ENCODE assay signal across 18 cellular contexts in genomic region chr2:216029416-216030129, GRCh38. TPM values are rescaled to one million over a fixed set of nuclear protein-coding genes. Genes with fewer than 3 reads are reported as not detected.
DNase-seq lines count a peak whose midpoint lies in the region; ATAC-seq and FAIRE-seq lines count a peak whose summit lies in the region.
"Had no signal": no experiment of that assay in that cellular context is flagged by ENCODE, and none has a peak within 500 bp of the region (broad histone marks: within the 10 kb centered on the region; RNA-seq: fewer than 3 reads in every experiment).

No MANE protein-coding gene starts in this region.

- WGBS in mesenchymal stem cell, result 86% methylated on average over 7 of the region's 7 CpGs
- WGBS in small intestine, 3 donors, result 92 to 94% (median 93%) methylated on average over 7 of the region's 7 CpGs

- H2BK15ac ChIP-seq in mesenchymal stem cell (ENCODE audit: low read depth, poor library complexity, severe bottlenecking), result no peak overlapping the region

- H3K4me1 Mint-ChIP-seq in activated CD8-positive, alpha-beta memory T cell treated with anti-CD3 and anti-CD28 coated beads, Interleukin-2, amount 10 ng/mL, durations not matched to agents 7 days and 5 days, result peaks cover 50% of the 10 kb centered on the region
- H3K4me1 Mint-ChIP-seq in activated T-helper 2 cell treated with anti-CD3 and anti-CD28 coated beads, Interferon-gamma antibody, Interleukin-2, Interleukin-4, amounts not matched to agents 10 μg/mL and 5 μg/mL and 100 μg/mL, durations not matched to agents 14 hours and 24 hours and 36 hours (ENCODE audit: low read depth), result peaks cover 36% of the 10 kb centered on the region
- H3K4me1 Mint-ChIP-seq: mesothelial cell of epicardium, neural progenitor cell had no signal

- no peak overlapping the region for H2BK120ac ChIP-seq in mesenchymal stem cell (ENCODE audit: low read depth, low read length)

- H3K9me3 ChIP-seq in mesenchymal stem cell (ENCODE audit: control insufficient read depth, low read length) (no peaks in the 10 kb centered on the region), small intestine (ENCODE audit: control insufficient read depth, low read depth) (no peaks in the 10 kb centered on the region)
- H3K9me3 ChIP-seq: MG63, uterus had no signal

- H3K36me3 Mint-ChIP-seq in activated CD8-positive, alpha-beta memory T cell treated with anti-CD3 and anti-CD28 coated beads, Interleukin-2, amount 10 ng/mL, durations not matched to agents 7 days and 5 days, result peaks cover 13% of the 10 kb centered on the region
- peaks cover 18% of the 10 kb centered on the region for H3K36me3 Mint-ChIP-seq in activated T-helper 2 cell treated with anti-CD3 and anti-CD28 coated beads, Interferon-gamma antibody, Interleukin-2, Interleukin-4, amounts not matched to agents 10 μg/mL and 5 μg/mL and 100 μg/mL, durations not matched to agents 14 hours and 24 hours and 36 hours (ENCODE audit: low read depth)
- H3K36me3 Mint-ChIP-seq: mesothelial cell of epicardium had no signal

- no peak overlapping the region for H3K4me2 ChIP-seq in mesenchymal stem cell (ENCODE audit: low read length, poor library complexity, severe bottlenecking)
- H3K4me2 ChIP-seq: neural progenitor cell had no signal

- H4K91ac ChIP-seq in mesenchymal stem cell (ENCODE audit: low read length), result no peak overlapping the region

- no peak overlapping the region for H2AK5ac ChIP-seq in mesenchymal stem cell (ENCODE audit: low read length, severe bottlenecking)

- CTCF ChIA-PET in activated CD8-positive, alpha-beta memory T cell treated with anti-CD3 and anti-CD28 coated beads, Interleukin-2, amount 10 ng/mL, durations not matched to agents 7 days and 5 days (lab: Charles Lee), result interaction anchor here (1.0 to 1.7 kb wide), 4 partner anchors 8 to 29 kb away, joined by 4 to 6 read pairs (median 4); no protein-coding TSS in a partner anchor

- FAIRE-seq in small intestine (lab: Jason Lieb, UNC), result no peak
- FAIRE-seq: HTR-8/SVneo had no signal

- H3K14ac ChIP-seq in mesenchymal stem cell (ENCODE audit: low read length in 2 of 2), result no peak overlapping the region

- H3K4ac ChIP-seq in mesenchymal stem cell (ENCODE audit: low read depth in 1 of 2, low read length in 2 of 2), result no peak overlapping the region

- H3K27me3 ChIP-seq in mesenchymal stem cell (ENCODE audit: control insufficient read depth in 1 of 2, insufficient read depth in 1 of 2, low read length in 2 of 2), result no peaks in the 10 kb centered on the region
- H3K27me3 ChIP-seq in small intestine (ENCODE audit: control insufficient read depth in 2 of 2, insufficient read depth in 2 of 2, low read length in 2 of 2), result no peaks in the 10 kb centered on the region
- H3K27me3 ChIP-seq: MG63, neural progenitor cell, uterus had no signal

- H3K9ac ChIP-seq in mesenchymal stem cell (ENCODE audit: low read length), result no peak overlapping the region
- H3K9ac ChIP-seq: neural progenitor cell had no signal

- H3K27me3 Mint-ChIP-seq in activated CD8-positive, alpha-beta memory T cell treated with anti-CD3 and anti-CD28 coated beads, Interleukin-2, amount 10 ng/mL, durations not matched to agents 7 days and 5 days, result no peaks in the 10 kb centered on the region
- H3K27me3 Mint-ChIP-seq in activated T-helper 2 cell treated with anti-CD3 and anti-CD28 coated beads, Interferon-gamma antibody, Interleukin-2, Interleukin-4, amounts not matched to agents 10 μg/mL and 5 μg/mL and 100 μg/mL, durations not matched to agents 14 hours and 24 hours and 36 hours (ENCODE audit: low read depth), result no peaks in the 10 kb centered on the region
- H3K27me3 Mint-ChIP-seq: activated B cell treated with CpG ODN at 0.5 μM for 24 hours had no signal

- no peaks in the 10 kb centered on the region for H3K36me3 ChIP-seq in mesenchymal stem cell (ENCODE audit: control insufficient read depth in 1 of 2, insufficient read depth in 2 of 2, low read depth in 1 of 2, low read length in 2 of 2)
- H3K36me3 ChIP-seq in small intestine (ENCODE audit: control insufficient read depth in 2 of 2, insufficient read depth in 2 of 2, low read length in 2 of 2), result peaks cover under 1 to 8% of the 10 kb centered on the region in 2 donors
- H3K36me3 ChIP-seq: MG63, neural progenitor cell, uterus had no signal

- no peak overlapping the region for H4K8ac ChIP-seq in mesenchymal stem cell (ENCODE audit: low read length)

- peak; percentile 37 for ATAC-seq in activated CD8-positive, alpha-beta memory T cell treated with anti-CD3 and anti-CD28 coated beads, Interleukin-2, amount 10 ng/mL, durations not matched to agents 7 days and 5 days
- no peak for ATAC-seq in HG02852 (IDR thresholded peaks at IDR 0.05; ENCODE audit: unreplicated experiment)
- ATAC-seq: CD8-positive, alpha-beta T cell had no signal

- no peaks in the 10 kb centered on the region for H3K9me3 Mint-ChIP-seq in activated CD8-positive, alpha-beta memory T cell treated with anti-CD3 and anti-CD28 coated beads, Interleukin-2, amount 10 ng/mL, durations not matched to agents 7 days and 5 days (ENCODE audit: low read depth)
- no peaks in the 10 kb centered on the region for H3K9me3 Mint-ChIP-seq in activated T-helper 2 cell treated with anti-CD3 and anti-CD28 coated beads, Interferon-gamma antibody, Interleukin-2, Interleukin-4, amounts not matched to agents 10 μg/mL and 5 μg/mL and 100 μg/mL, durations not matched to agents 14 hours and 24 hours and 36 hours
- H3K9me3 Mint-ChIP-seq: activated B cell treated with CpG ODN at 0.5 μM for 24 hours; CD8-positive, alpha-beta T cell; mesothelial cell of epicardium; neural progenitor cell had no signal

- H2AFZ ChIP-seq in mesenchymal stem cell (ENCODE audit: low read depth, low read length), result no peak overlapping the region
- H2AFZ ChIP-seq: neural progenitor cell had no signal

- H3K23ac ChIP-seq in mesenchymal stem cell (ENCODE audit: low read length in 2 of 2), result no peak overlapping the region

- no peaks in the 10 kb centered on the region for H3K79me1 ChIP-seq in mesenchymal stem cell (replicated peaks; ENCODE audit: low read length, poor library complexity, severe bottlenecking)

- H3K27ac ChIP-seq in mesenchymal stem cell (ENCODE audit: low read length, poor library complexity, severe bottlenecking) (no peak overlapping the region), small intestine (ENCODE audit: low read depth in 1 of 2, low read length in 1 of 2) (no peak overlapping the region)
- H3K27ac ChIP-seq: neural progenitor cell, uterus had no signal

- H2BK12ac ChIP-seq in mesenchymal stem cell (ENCODE audit: low read length in 2 of 2), result no peak overlapping the region

- no peak overlapping the region for H2BK5ac ChIP-seq in mesenchymal stem cell (ENCODE audit: low read depth, low read length, poor library complexity, severe bottlenecking)

- intact Hi-C loops in activated T-helper 2 cell treated with anti-CD3 and anti-CD28 coated beads, Interferon-gamma antibody, Interleukin-2, Interleukin-4, amounts not matched to agents 10 μg/mL and 5 μg/mL and 100 μg/mL, durations not matched to agents 14 hours and 24 hours and 36 hours (cut with micrococcal nuclease), result loop anchor here (5.0 to 10.0 kb wide), 4 partner anchors 55 to 638 kb away; partner anchors contain the start of genes PECR, SMARCAL1 and TMEM169

- peak; percentile 66 for DNase-seq in activated CD8-positive, alpha-beta memory T cell treated with anti-CD3 and anti-CD28 coated beads, Interleukin-2, amount 10 ng/mL, durations not matched to agents 7 days and 5 days
- DNase-seq in activated CD8-positive, alpha-beta memory T cell treated with anti-CD3 and anti-CD28 coated beads for 24 hours, result no peak
- DNase-seq in HS-5 (ENCODE audit: low read depth), result peak; percentile 42
- DNase-seq in activated T-helper 2 cell treated with anti-CD3 and anti-CD28 coated beads, Interferon-gamma antibody, Interleukin-2, Interleukin-4, amounts not matched to agents 10 μg/mL and 5 μg/mL and 100 μg/mL, durations not matched to agents 14 hours and 24 hours and 36 hours (ENCODE audit: low spot score), result no peak
- peak; percentile 33 for DNase-seq in mesenchymal stem cell
- no peak for DNase-seq in small intestine
- DNase-seq in cerebellum (ENCODE audit: low spot score), result no peak
- DNase-seq: activated B cell treated with CpG ODN at 0.5 μM for 24 hours; CD8-positive, alpha-beta T cell; DMS79 treated with DMSO at 0.1 percent for 48 hours; MG63; NCI-H1694 treated with DMSO at 0.1 percent for 48 hours; SHP77; uterus had no signal

- H3K4me1 ChIP-seq in mesenchymal stem cell (ENCODE audit: control insufficient read depth, insufficient read depth, low read depth, low read length) (peaks cover 10% of the 10 kb centered on the region), small intestine (ENCODE audit: control insufficient read depth in 2 of 2, insufficient read depth in 1 of 2, low read depth in 1 of 2, low read length in 1 of 2) (no peaks in the 10 kb centered on the region)
- H3K4me1 ChIP-seq: neural progenitor cell, uterus had no signal

- H3K27ac Mint-ChIP-seq in activated CD8-positive, alpha-beta memory T cell treated with anti-CD3 and anti-CD28 coated beads, Interleukin-2, amount 10 ng/mL, durations not matched to agents 7 days and 5 days, result peak overlapping the region; percentile 66
- H3K27ac Mint-ChIP-seq in activated T-helper 2 cell treated with anti-CD3 and anti-CD28 coated beads, Interferon-gamma antibody, Interleukin-2, Interleukin-4, amounts not matched to agents 10 μg/mL and 5 μg/mL and 100 μg/mL, durations not matched to agents 14 hours and 24 hours and 36 hours, result peak overlapping the region; percentile 70
- H3K27ac Mint-ChIP-seq: activated B cell treated with CpG ODN at 0.5 μM for 24 hours; CD8-positive, alpha-beta T cell; mesothelial cell of epicardium; neural progenitor cell had no signal

- H3K4me3 ChIP-seq in mesenchymal stem cell (ENCODE audit: insufficient read depth in 1 of 2, low read depth in 1 of 2, low read length in 2 of 2) (no peak overlapping the region), small intestine (ENCODE audit: low read depth in 1 of 2, low read length in 2 of 2) (no peak overlapping the region)
- H3K4me3 ChIP-seq: MG63, neural progenitor cell, uterus had no signal

- H3K18ac ChIP-seq in mesenchymal stem cell (ENCODE audit: low read depth in 1 of 2, low read length in 2 of 2), result no peak overlapping the region

- H3K4me3 Mint-ChIP-seq in activated CD8-positive, alpha-beta memory T cell treated with anti-CD3 and anti-CD28 coated beads, Interleukin-2, amount 10 ng/mL, durations not matched to agents 7 days and 5 days, result no peak overlapping the region
- H3K4me3 Mint-ChIP-seq in activated T-helper 2 cell treated with anti-CD3 and anti-CD28 coated beads, Interferon-gamma antibody, Interleukin-2, Interleukin-4, amounts not matched to agents 10 μg/mL and 5 μg/mL and 100 μg/mL, durations not matched to agents 14 hours and 24 hours and 36 hours (ENCODE audit: low read depth), result no peak overlapping the region
- H3K4me3 Mint-ChIP-seq: activated B cell treated with CpG ODN at 0.5 μM for 24 hours; CD8-positive, alpha-beta T cell; mesothelial cell of epicardium; neural progenitor cell had no signal

RNA-seq across cellular contexts. Expression of gene MREG, which starts 16.2 kb away (rescaled TPM):
- total RNA-seq in activated CD8-positive, alpha-beta memory T cell treated with anti-CD3 and anti-CD28 coated beads, Interleukin-2, amount 10 ng/mL, durations not matched to agents 7 days and 5 days, result 10 to 100 TPM; 16.2 to 26.7 TPM
- total RNA-seq in activated T-helper 2 cell treated with anti-CD3 and anti-CD28 coated beads, Interferon-gamma antibody, Interleukin-2, Interleukin-4, amounts not matched to agents 10 μg/mL and 5 μg/mL and 100 μg/mL, durations not matched to agents 14 hours and 24 hours and 36 hours, result 15.3 and 15.7 TPM in 2 replicates
- polyA plus RNA-seq in mesenchymal stem cell (2013, experiment 1 of 2), result 1.2 TPM
- polyA plus RNA-seq in mesenchymal stem cell (2013, experiment 2 of 2), result 1.3 TPM
- polyA plus RNA-seq in small intestine, result 1 to 10 TPM; 1.9 to 6.9 (median 2.8) TPM
- total RNA-seq in cerebellum, result 8.8 TPM

RNA-seq across cellular contexts. Expression of gene PECR, which starts 52.0 kb away (rescaled TPM):
- 10 to 100 TPM; 21.6 to 31.9 TPM for total RNA-seq in activated CD8-positive, alpha-beta memory T cell treated with anti-CD3 and anti-CD28 coated beads, Interleukin-2, amount 10 ng/mL, durations not matched to agents 7 days and 5 days
- 11.5 and 15.2 TPM in 2 replicates for total RNA-seq in activated T-helper 2 cell treated with anti-CD3 and anti-CD28 coated beads, Interferon-gamma antibody, Interleukin-2, Interleukin-4, amounts not matched to agents 10 μg/mL and 5 μg/mL and 100 μg/mL, durations not matched to agents 14 hours and 24 hours and 36 hours
- 5.5 TPM for polyA plus RNA-seq in mesenchymal stem cell (2013, experiment 1 of 2)
- polyA plus RNA-seq in mesenchymal stem cell (2013, experiment 2 of 2), result 4.8 TPM
- 10 to 100 TPM; 22.3 to 54.3 (median 27.8) TPM for polyA plus RNA-seq in small intestine
- 50.7 TPM for total RNA-seq in cerebellum

RNA-seq across cellular contexts. Expression of gene TMEM169, which starts 52.1 kb away (rescaled TPM):
- 1 to 10 TPM in 1 of 2 experiments, under 1 TPM in 1; 0.75 to 1.1 TPM for total RNA-seq in activated CD8-positive, alpha-beta memory T cell treated with anti-CD3 and anti-CD28 coated beads, Interleukin-2, amount 10 ng/mL, durations not matched to agents 7 days and 5 days
- total RNA-seq in activated T-helper 2 cell treated with anti-CD3 and anti-CD28 coated beads, Interferon-gamma antibody, Interleukin-2, Interleukin-4, amounts not matched to agents 10 μg/mL and 5 μg/mL and 100 μg/mL, durations not matched to agents 14 hours and 24 hours and 36 hours, result 1.3 and 1.6 TPM in 2 replicates
- 1.2 TPM for polyA plus RNA-seq in mesenchymal stem cell (2013, experiment 1 of 2)
- polyA plus RNA-seq in mesenchymal stem cell (2013, experiment 2 of 2), result 1.2 TPM
- 1 to 10 TPM in 1 of 3 donors, under 1 TPM in 2; 0.54 to 1.1 (median 0.67) TPM for polyA plus RNA-seq in small intestine
- total RNA-seq in cerebellum, result 18.6 TPM
- total RNA-seq: CD8-positive, alpha-beta T cell had no signal

Comparison
In these comparisons a context has a peak if more than half of its experiments do, and no peak if none do; other contexts are left out.
1. DNase-seq: peak in activated CD8-positive, alpha-beta memory T cell treated with anti-CD3 and anti-CD28 coated beads, Interleukin-2, amount 10 ng/mL, durations not matched to agents 7 days and 5 days (single experiment), HS-5 (single experiment) and mesenchymal stem cell (single experiment); none in activated CD8-positive, alpha-beta memory T cell treated with anti-CD3 and anti-CD28 coated beads for 24 hours (single experiment), activated T-helper 2 cell treated with anti-CD3 and anti-CD28 coated beads, Interferon-gamma antibody, Interleukin-2, Interleukin-4, amounts not matched to agents 10 μg/mL and 5 μg/mL and 100 μg/mL, durations not matched to agents 14 hours and 24 hours and 36 hours (single experiment), small intestine (single experiment) and cerebellum (single experiment).